Comparison of ENCODE assay signal across 2 cellular contexts in the genomic region with DNA sequence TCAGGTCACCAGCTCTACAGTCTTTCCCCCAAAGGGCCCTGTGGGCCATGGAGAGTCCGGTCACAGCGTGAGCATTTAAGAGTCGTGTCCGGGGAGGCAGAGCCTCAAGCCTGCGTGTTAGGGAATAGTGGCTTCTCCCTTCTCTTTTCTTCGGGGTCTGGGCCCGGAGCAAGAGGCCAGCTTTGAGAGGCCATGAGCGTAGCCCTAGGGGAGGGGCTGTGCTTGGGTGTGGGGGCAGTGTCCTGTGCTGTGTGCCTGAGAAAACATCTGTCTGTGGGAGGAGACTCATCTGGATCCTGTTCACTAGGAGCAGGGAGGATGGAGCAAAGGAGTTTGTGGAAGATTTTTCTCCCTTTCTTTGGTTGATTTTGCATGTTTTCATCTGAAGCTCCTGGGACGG.
TF ChIP-seq lines count a peak whose summit lies in the region.

No MANE protein-coding gene starts in this region.

TF ChIP-seq in liver, 16 proteins besides CTCF, POLR2A, EP300 and RAD21:
- TF ChIP-seq HNF4G (IDR thresholded peaks at IDR 0.05) = no peak
- TF ChIP-seq RXRA (IDR thresholded peaks at IDR 0.05) = no peak
- no peak for TF ChIP-seq SP1 (IDR thresholded peaks at IDR 0.05)
- TF ChIP-seq JUND (IDR thresholded peaks at IDR 0.05) = no peak
- TF ChIP-seq HNF4A (conservative IDR thresholded peaks at IDR 0.05) = no peak
- TF ChIP-seq, protein P1, sequence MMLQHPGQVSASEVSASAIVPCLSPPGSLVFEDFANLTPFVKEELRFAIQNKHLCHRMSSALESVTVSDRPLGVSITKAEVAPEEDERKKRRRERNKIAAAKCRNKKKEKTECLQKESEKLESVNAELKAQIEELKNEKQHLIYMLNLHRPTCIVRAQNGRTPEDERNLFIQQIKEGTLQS (IDR thresholded peaks at IDR 0.05) = no peak
- no peak for TF ChIP-seq TAF1 (conservative IDR thresholded peaks at IDR 0.05)
- TF ChIP-seq, protein P2, sequence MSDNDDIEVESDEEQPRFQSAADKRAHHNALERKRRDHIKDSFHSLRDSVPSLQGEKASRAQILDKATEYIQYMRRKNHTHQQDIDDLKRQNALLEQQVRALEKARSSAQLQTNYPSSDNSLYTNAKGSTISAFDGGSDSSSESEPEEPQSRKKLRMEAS (IDR thresholded peaks at IDR 0.05) = no peak
- no peak for TF ChIP-seq EGR1 (IDR thresholded peaks at IDR 0.05; ENCODE audit: low read depth in 2 of 2)
- no peak for TF ChIP-seq FOXA2 (IDR thresholded peaks at IDR 0.05)
- no peak for TF ChIP-seq YY1 (IDR thresholded peaks at IDR 0.05)
- no peak for TF ChIP-seq NR2F2 (IDR thresholded peaks at IDR 0.05)
- no peak for TF ChIP-seq GABPA (IDR thresholded peaks at IDR 0.05 in 1 of 2, conservative IDR thresholded peaks at IDR 0.05 in 1 of 2)
- TF ChIP-seq, protein P3, sequence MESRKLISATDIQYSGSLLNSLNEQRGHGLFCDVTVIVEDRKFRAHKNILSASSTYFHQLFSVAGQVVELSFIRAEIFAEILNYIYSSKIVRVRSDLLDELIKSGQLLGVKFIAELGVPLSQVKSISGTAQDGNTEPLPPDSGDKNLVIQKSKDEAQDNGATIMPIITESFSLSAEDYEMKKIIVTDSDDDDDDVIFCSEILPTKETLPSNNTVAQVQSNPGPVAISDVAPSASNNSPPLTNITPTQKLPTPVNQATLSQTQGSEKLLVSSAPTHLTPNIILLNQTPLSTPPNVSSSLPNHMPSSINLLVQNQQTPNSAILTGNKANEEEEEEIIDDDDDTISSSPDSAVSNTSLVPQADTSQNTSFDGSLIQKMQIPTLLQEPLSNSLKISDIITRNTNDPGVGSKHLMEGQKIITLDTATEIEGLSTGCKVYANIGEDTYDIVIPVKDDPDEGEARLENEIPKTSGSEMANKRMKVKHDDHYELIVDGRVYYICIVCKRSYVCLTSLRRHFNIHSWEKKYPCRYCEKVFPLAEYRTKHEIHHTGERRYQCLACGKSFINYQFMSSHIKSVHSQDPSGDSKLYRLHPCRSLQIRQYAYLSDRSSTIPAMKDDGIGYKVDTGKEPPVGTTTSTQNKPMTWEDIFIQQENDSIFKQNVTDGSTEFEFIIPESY (IDR thresholded peaks at IDR 0.05) = no peak
- TF ChIP-seq FOXA1 (IDR thresholded peaks at IDR 0.05) = no peak
- TF ChIP-seq, protein P4, sequence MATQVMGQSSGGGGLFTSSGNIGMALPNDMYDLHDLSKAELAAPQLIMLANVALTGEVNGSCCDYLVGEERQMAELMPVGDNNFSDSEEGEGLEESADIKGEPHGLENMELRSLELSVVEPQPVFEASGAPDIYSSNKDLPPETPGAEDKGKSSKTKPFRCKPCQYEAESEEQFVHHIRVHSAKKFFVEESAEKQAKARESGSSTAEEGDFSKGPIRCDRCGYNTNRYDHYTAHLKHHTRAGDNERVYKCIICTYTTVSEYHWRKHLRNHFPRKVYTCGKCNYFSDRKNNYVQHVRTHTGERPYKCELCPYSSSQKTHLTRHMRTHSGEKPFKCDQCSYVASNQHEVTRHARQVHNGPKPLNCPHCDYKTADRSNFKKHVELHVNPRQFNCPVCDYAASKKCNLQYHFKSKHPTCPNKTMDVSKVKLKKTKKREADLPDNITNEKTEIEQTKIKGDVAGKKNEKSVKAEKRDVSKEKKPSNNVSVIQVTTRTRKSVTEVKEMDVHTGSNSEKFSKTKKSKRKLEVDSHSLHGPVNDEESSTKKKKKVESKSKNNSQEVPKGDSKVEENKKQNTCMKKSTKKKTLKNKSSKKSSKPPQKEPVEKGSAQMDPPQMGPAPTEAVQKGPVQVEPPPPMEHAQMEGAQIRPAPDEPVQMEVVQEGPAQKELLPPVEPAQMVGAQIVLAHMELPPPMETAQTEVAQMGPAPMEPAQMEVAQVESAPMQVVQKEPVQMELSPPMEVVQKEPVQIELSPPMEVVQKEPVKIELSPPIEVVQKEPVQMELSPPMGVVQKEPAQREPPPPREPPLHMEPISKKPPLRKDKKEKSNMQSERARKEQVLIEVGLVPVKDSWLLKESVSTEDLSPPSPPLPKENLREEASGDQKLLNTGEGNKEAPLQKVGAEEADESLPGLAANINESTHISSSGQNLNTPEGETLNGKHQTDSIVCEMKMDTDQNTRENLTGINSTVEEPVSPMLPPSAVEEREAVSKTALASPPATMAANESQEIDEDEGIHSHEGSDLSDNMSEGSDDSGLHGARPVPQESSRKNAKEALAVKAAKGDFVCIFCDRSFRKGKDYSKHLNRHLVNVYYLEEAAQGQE (IDR thresholded peaks at IDR 0.05) = no peak
TF ChIP-seq in liver: peak in this region for 0.

TF ChIP-seq in HepG2, 621 proteins besides CTCF, POLR2A, EP300 and RAD21:
- TF ChIP-seq, protein P5, sequence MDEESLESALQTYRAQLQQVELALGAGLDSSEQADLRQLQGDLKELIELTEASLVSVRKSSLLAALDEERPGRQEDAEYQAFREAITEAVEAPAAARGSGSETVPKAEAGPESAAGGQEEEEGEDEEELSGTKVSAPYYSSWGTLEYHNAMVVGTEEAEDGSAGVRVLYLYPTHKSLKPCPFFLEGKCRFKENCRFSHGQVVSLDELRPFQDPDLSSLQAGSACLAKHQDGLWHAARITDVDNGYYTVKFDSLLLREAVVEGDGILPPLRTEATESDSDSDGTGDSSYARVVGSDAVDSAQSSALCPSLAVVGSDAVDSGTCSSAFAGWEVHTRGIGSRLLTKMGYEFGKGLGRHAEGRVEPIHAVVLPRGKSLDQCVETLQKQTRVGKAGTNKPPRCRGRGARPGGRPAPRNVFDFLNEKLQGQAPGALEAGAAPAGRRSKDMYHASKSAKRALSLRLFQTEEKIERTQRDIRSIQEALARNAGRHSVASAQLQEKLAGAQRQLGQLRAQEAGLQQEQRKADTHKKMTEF (CRISPR knock-in tag; IDR thresholded peaks at IDR 0.05) = no peak
- TF ChIP-seq, protein P6, sequence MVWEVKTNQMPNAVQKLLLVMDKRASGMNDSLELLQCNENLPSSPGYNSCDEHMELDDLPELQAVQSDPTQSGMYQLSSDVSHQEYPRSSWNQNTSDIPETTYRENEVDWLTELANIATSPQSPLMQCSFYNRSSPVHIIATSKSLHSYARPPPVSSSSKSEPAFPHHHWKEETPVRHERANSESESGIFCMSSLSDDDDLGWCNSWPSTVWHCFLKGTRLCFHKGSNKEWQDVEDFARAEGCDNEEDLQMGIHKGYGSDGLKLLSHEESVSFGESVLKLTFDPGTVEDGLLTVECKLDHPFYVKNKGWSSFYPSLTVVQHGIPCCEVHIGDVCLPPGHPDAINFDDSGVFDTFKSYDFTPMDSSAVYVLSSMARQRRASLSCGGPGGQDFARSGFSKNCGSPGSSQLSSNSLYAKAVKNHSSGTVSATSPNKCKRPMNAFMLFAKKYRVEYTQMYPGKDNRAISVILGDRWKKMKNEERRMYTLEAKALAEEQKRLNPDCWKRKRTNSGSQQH (CRISPR knock-in tag; IDR thresholded peaks at IDR 0.05; ENCODE audit: low read depth) = no peak
- no peak for TF ChIP-seq SRSF9 (IDR thresholded peaks at IDR 0.05; ENCODE audit: borderline replicate concordance, insufficient read depth, low read depth, low read length, poor library complexity, severe bottlenecking)
- no peak for TF ChIP-seq ZNF124 (CRISPR knock-in tag; IDR thresholded peaks at IDR 0.05)
- no peak for TF ChIP-seq SMC3 (IDR thresholded peaks at IDR 0.05; ENCODE audit: low read length)
- TF ChIP-seq ONECUT2 (CRISPR knock-in tag; IDR thresholded peaks at IDR 0.05) = no peak
- TF ChIP-seq, protein P7, sequence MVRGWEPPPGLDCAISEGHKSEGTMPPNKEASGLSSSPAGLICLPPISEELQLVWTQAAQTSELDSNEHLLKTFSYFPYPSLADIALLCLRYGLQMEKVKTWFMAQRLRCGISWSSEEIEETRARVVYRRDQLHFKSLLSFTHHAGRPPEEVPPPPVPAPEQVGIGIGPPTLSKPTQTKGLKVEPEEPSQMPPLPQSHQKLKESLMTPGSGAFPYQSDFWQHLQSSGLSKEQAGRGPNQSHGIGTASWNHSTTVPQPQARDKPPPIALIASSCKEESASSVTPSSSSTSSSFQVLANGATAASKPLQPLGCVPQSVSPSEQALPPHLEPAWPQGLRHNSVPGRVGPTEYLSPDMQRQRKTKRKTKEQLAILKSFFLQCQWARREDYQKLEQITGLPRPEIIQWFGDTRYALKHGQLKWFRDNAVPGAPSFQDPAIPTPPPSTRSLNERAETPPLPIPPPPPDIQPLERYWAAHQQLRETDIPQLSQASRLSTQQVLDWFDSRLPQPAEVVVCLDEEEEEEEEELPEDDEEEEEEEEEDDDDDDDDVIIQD (CRISPR knock-in tag; IDR thresholded peaks at IDR 0.05; ENCODE audit: low read depth) = no peak
- TF ChIP-seq ZC3H4 (CRISPR knock-in tag; IDR thresholded peaks at IDR 0.05; ENCODE audit: borderline replicate concordance) = no peak
- no peak for TF ChIP-seq PAX8 (CRISPR knock-in tag; IDR thresholded peaks at IDR 0.05; ENCODE audit: borderline replicate concordance)
- TF ChIP-seq HNF4A (CRISPR knock-in tag; IDR thresholded peaks at IDR 0.05) = no peak
